ENCODE assay signal across 1 cellular context in the genomic region with DNA sequence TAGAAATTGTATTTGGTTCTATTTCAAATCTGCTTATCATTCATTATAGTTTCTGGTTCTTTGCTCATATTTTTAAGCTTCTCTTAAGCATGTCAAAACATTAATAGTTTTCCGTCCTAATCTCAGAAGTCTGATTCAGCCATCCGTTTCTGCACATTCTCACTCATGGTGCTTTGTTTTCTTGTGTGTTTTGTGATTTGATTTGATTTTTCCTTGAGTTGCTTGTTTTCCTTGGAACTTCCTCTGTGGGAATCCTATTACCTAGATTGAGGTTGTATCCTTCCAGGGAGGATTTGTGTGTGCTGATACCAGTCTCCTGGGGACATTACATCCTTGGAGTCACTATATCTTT.
TF ChIP-seq lines count a peak whose summit lies in the region.

No MANE protein-coding gene starts in this region.

TF ChIP-seq in endothelial cell of umbilical vein, 7 proteins besides CTCF, POLR2A, EP300 and RAD21:
- TF ChIP-seq MYC (IDR thresholded peaks at IDR 0.05; ENCODE audit: low read depth, low read length) (no peak), GATA2 (IDR thresholded peaks at IDR 0.05; ENCODE audit: insufficient read depth, insufficient read length, low read depth, low read length) (no peak), EZH2 (IDR thresholded peaks at IDR 0.05; ENCODE audit: borderline replicate concordance, low read depth, low read length, severe bottlenecking) (no peak), JUN (IDR thresholded peaks at IDR 0.05; ENCODE audit: borderline replicate concordance, insufficient read depth, insufficient read length, low read depth) (no peak), POLR2AphosphoS5 (IDR thresholded peaks at IDR 0.05; ENCODE audit: insufficient read depth, low read depth, low read length) (no peak), FOS (IDR thresholded peaks at IDR 0.05; ENCODE audit: borderline replicate concordance, insufficient read depth, low read length) (no peak)
- TF ChIP-seq, protein P1, sequence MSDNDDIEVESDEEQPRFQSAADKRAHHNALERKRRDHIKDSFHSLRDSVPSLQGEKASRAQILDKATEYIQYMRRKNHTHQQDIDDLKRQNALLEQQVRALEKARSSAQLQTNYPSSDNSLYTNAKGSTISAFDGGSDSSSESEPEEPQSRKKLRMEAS (IDR thresholded peaks at IDR 0.05; ENCODE audit: insufficient read depth, insufficient read length), result no peak
